21 cellular contexts compared by ENCODE assay signal in genomic region chr19:41023193-41023592, GRCh38. TPM values are rescaled to one million over a fixed set of nuclear protein-coding genes. Genes with fewer than 3 reads are reported as not detected.
DNase-seq lines count a peak whose midpoint lies in the region; ATAC-seq, FAIRE-seq and TF ChIP-seq lines count a peak whose summit lies in the region.
"Had no signal": no experiment of that assay in that cellular context is flagged by ENCODE, and none has a peak within 500 bp of the region (broad histone marks: within the 10 kb centered on the region; RNA-seq: fewer than 3 reads in every experiment).

No MANE protein-coding gene starts in this region.

- peak; percentile 66 for FAIRE-seq in bronchial epithelial cell (lab: Jason Lieb, UNC)

- DNase-seq in Daoy (ENCODE audit: low read depth) (peak; percentile 20), HFF-Myc (ENCODE audit: extremely low read depth, low read depth) (no peak), bronchial epithelial cell (ENCODE audit: low read depth) (no peak), iPS-NIHi7 (ENCODE audit: extremely low spot score) (peak; percentile 57), omental fat pad (ENCODE audit: low spot score) (no peak)
- no peak for DNase-seq in activated naive CD4-positive, alpha-beta T cell treated with anti-CD3 and anti-CD28 coated beads, Interleukin-2, amount 10 ng/mL, durations not matched to agents 7 days and 5 days
- no peak for DNase-seq in activated naive CD4-positive, alpha-beta T cell treated with anti-CD3 and anti-CD28 coated beads, Interleukin-2, amount 50 U/mL, for 72 hours (ENCODE audit: low spot score in 2 of 2)
- DNase-seq: ACHN, AML-193, COR-L47, GM23248, KG1, NCI-H1048, NCI-H1436 treated with DMSO at 0.1 percent for 48 hours, NCI-H2029 treated with DMSO at 0.1 percent for 48 hours, NCI-H510A, NCI-H82, PC-9, SJCRH30 had no signal

- CTCF ChIA-PET in activated naive CD4-positive, alpha-beta T cell treated with anti-CD3 and anti-CD28 coated beads, Interleukin-2, amount 10 ng/mL, durations not matched to agents 7 days and 5 days (lab: Charles Lee) = no interaction called here

- no peaks in the 10 kb centered on the region for H3K36me3 Mint-ChIP-seq in activated naive CD4-positive, alpha-beta T cell treated with anti-CD3 and anti-CD28 coated beads, Interleukin-2, amount 10 ng/mL, durations not matched to agents 7 days and 5 days
- H3K36me3 Mint-ChIP-seq in activated naive CD4-positive, alpha-beta T cell treated with anti-CD3 and anti-CD28 coated beads, Interleukin-2, amount 50 U/mL, for 72 hours = no peaks in the 10 kb centered on the region
- H3K36me3 Mint-ChIP-seq: CD14-positive monocyte had no signal

- peaks cover 3% of the 10 kb centered on the region for H3K27me3 ChIP-seq in bronchial epithelial cell (ENCODE audit: control insufficient read depth, insufficient read depth, low read length)

- no peak for ATAC-seq in omental fat pad (ENCODE audit: low FRiP score)
- no peak for ATAC-seq in activated naive CD4-positive, alpha-beta T cell treated with anti-CD3 and anti-CD28 coated beads, Interleukin-2, amount 50 U/mL, for 72 hours

- H3K36me3 ChIP-seq in bronchial epithelial cell (ENCODE audit: control insufficient read depth, insufficient read depth, low read length) = no peaks in the 10 kb centered on the region
- H3K36me3 ChIP-seq: SJCRH30 had no signal

- peaks cover 51% of the 10 kb centered on the region for H3K27me3 Mint-ChIP-seq in activated naive CD4-positive, alpha-beta T cell treated with anti-CD3 and anti-CD28 coated beads, Interleukin-2, amount 10 ng/mL, durations not matched to agents 7 days and 5 days

- no peak overlapping the region for H3K4me3 Mint-ChIP-seq in activated naive CD4-positive, alpha-beta T cell treated with anti-CD3 and anti-CD28 coated beads, Interleukin-2, amount 10 ng/mL, durations not matched to agents 7 days and 5 days
- H3K4me3 Mint-ChIP-seq: CD14-positive monocyte had no signal

- peak; percentile 2 for TF ChIP-seq CTCF in HFF-Myc (IDR thresholded peaks at IDR 0.05; ENCODE audit: low read depth, low read length, missing control alignments)
- no peak for TF ChIP-seq CTCF in bronchial epithelial cell (IDR thresholded peaks at IDR 0.05; ENCODE audit: insufficient read depth, low read length, severe bottlenecking)
- TF ChIP-seq CTCF in omental fat pad (IDR thresholded peaks at IDR 0.05) = no peak

- no peak overlapping the region for H3K27ac Mint-ChIP-seq in activated naive CD4-positive, alpha-beta T cell treated with anti-CD3 and anti-CD28 coated beads, Interleukin-2, amount 10 ng/mL, durations not matched to agents 7 days and 5 days
- H3K27ac Mint-ChIP-seq in activated naive CD4-positive, alpha-beta T cell treated with anti-CD3 and anti-CD28 coated beads, Interleukin-2, amount 50 U/mL, for 72 hours = no peak overlapping the region
- H3K27ac Mint-ChIP-seq: CD14-positive monocyte had no signal

- H3K9me3 Mint-ChIP-seq in activated naive CD4-positive, alpha-beta T cell treated with anti-CD3 and anti-CD28 coated beads, Interleukin-2, amount 10 ng/mL, durations not matched to agents 7 days and 5 days = no peaks in the 10 kb centered on the region
- H3K9me3 Mint-ChIP-seq in activated naive CD4-positive, alpha-beta T cell treated with anti-CD3 and anti-CD28 coated beads, Interleukin-2, amount 50 U/mL, for 72 hours = no peaks in the 10 kb centered on the region

- no peaks in the 10 kb centered on the region for H3K4me1 Mint-ChIP-seq in activated naive CD4-positive, alpha-beta T cell treated with anti-CD3 and anti-CD28 coated beads, Interleukin-2, amount 10 ng/mL, durations not matched to agents 7 days and 5 days
- H3K4me1 Mint-ChIP-seq: CD14-positive monocyte had no signal

- H3K4me3 ChIP-seq in HFF-Myc (replicated peaks; ENCODE audit: low read depth, low read length) (no peak overlapping the region), bronchial epithelial cell (ENCODE audit: low read depth, low read length) (no peak overlapping the region)
- H3K4me3 ChIP-seq: GM23248, PC-9, SJCRH30 had no signal

RNA-seq across cellular contexts. Expression of gene CYP2B6, which starts 32.1 kb away (rescaled TPM):
- not detected in 2 replicates for total RNA-seq in Daoy (2014; rRNA removed; shearing (Covaris generic))
- not detected in 2 replicates for total RNA-seq in bronchial epithelial cell
- total RNA-seq in omental fat pad = not detected
- total RNA-seq in activated naive CD4-positive, alpha-beta T cell treated with anti-CD3 and anti-CD28 coated beads, Interleukin-2, amount 50 U/mL, for 72 hours = not detected
- total RNA-seq: GM23248, M059J, PC-9, SJCRH30 had no signal

Comparison
In these comparisons a context has a peak if more than half of its experiments do, and no peak if none do; other contexts are left out.
1. DNase-seq: peak in Daoy (single experiment) and iPS-NIHi7 (single experiment); none in HFF-Myc (single experiment), bronchial epithelial cell (single experiment), omental fat pad (single experiment), activated naive CD4-positive, alpha-beta T cell treated with anti-CD3 and anti-CD28 coated beads, Interleukin-2, amount 10 ng/mL, durations not matched to agents 7 days and 5 days (single experiment) and activated naive CD4-positive, alpha-beta T cell treated with anti-CD3 and anti-CD28 coated beads, Interleukin-2, amount 50 U/mL, for 72 hours (0 of 2).